In the genomic region with DNA sequence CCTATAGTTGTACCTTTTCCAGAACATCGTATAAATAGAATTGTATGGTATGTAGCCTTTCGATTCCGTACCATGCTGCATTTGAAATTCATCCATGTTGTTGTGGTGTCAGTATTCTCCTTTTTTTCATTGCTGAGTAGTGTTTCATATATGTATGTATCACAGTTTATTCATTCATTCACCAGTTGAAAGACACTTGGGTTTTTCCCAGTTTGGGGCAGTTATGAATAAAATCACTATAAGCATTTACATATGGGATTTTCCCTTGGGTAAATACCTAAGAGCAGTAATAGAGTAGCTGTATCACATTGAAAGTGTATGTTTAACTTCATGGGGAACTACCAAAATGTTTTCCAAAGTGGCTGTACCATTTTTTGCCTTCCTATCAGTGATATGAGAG, we compare ENCODE assay signal across 12 cellular contexts. TPM values are rescaled to one million over a fixed set of nuclear protein-coding genes. Genes with fewer than 3 reads are reported as not detected.
DNase-seq lines count a peak whose midpoint lies in the region; ATAC-seq and TF ChIP-seq lines count a peak whose summit lies in the region.
"Had no signal": no experiment of that assay in that cellular context is flagged by ENCODE, and none has a peak within 500 bp of the region (broad histone marks: within the 10 kb centered on the region; RNA-seq: fewer than 3 reads in every experiment).

No MANE protein-coding gene starts in this region.

- no peak overlapping the region for H3K27ac ChIP-seq in right atrium auricular region
- H3K27ac ChIP-seq: sigmoid colon, SK-N-MC, uterus had no signal

- H3K4me3 ChIP-seq in right atrium auricular region = no peak overlapping the region
- H3K4me3 ChIP-seq: K562, sigmoid colon, SK-N-MC, uterus had no signal

- H3K4me1 ChIP-seq in right atrium auricular region = no peaks in the 10 kb centered on the region
- H3K4me1 ChIP-seq: sigmoid colon, uterus had no signal

- peaks cover 6% of the 10 kb centered on the region for H3K4me1 Mint-ChIP-seq in activated T-helper 17 cell treated with anti-CD3 and anti-CD28 coated beads, Interleukin-2, amount 50 U/mL, for 72 hours
- H3K4me1 Mint-ChIP-seq in glutamatergic neuron (ENCODE audit: low read depth, unreplicated experiment) = no peaks in the 10 kb centered on the region

- H3K27me3 Mint-ChIP-seq in activated T-helper 17 cell treated with anti-CD3 and anti-CD28 coated beads, Interleukin-2, amount 50 U/mL, for 72 hours = no peaks in the 10 kb centered on the region
- no peaks in the 10 kb centered on the region for H3K27me3 Mint-ChIP-seq in glutamatergic neuron (ENCODE audit: unreplicated experiment)

- peak overlapping the region; percentile 5 for H3K27ac Mint-ChIP-seq in activated T-helper 17 cell treated with anti-CD3 and anti-CD28 coated beads, Interleukin-2, amount 50 U/mL, for 72 hours
- H3K27ac Mint-ChIP-seq in glutamatergic neuron (ENCODE audit: unreplicated experiment) = no peak overlapping the region

- H3K9me3 ChIP-seq in right atrium auricular region = no peaks in the 10 kb centered on the region
- H3K9me3 ChIP-seq: sigmoid colon, uterus had no signal

- no peaks in the 10 kb centered on the region for H3K9me3 Mint-ChIP-seq in activated T-helper 17 cell treated with anti-CD3 and anti-CD28 coated beads, Interleukin-2, amount 50 U/mL, for 72 hours
- H3K9me3 Mint-ChIP-seq in glutamatergic neuron (ENCODE audit: unreplicated experiment) = no peaks in the 10 kb centered on the region

- H3K27me3 ChIP-seq in right atrium auricular region = no peaks in the 10 kb centered on the region
- H3K27me3 ChIP-seq: sigmoid colon, uterus had no signal

- DNase-seq in SK-N-DZ (ENCODE audit: low spot score) (no peak), glutamatergic neuron (no peak), right atrium auricular region (ENCODE audit: low spot score) (no peak)
- DNase-seq: NCI-H526, sigmoid colon, uterus had no signal

- TF ChIP-seq CTCF in glutamatergic neuron (IDR thresholded peaks at IDR 0.05; ENCODE audit: partially characterized antibody, unreplicated experiment) = no peak
- no peak for TF ChIP-seq CTCF in right atrium auricular region (IDR thresholded peaks at IDR 0.05)

- no peaks in the 10 kb centered on the region for H3K36me3 ChIP-seq in right atrium auricular region

- H3K36me3 Mint-ChIP-seq in activated T-helper 17 cell treated with anti-CD3 and anti-CD28 coated beads, Interleukin-2, amount 50 U/mL, for 72 hours (ENCODE audit: low read depth) = no peaks in the 10 kb centered on the region
- no peaks in the 10 kb centered on the region for H3K36me3 Mint-ChIP-seq in glutamatergic neuron (ENCODE audit: unreplicated experiment)

- ATAC-seq in GM18868 (IDR thresholded peaks at IDR 0.05; ENCODE audit: unreplicated experiment) = peak; percentile 99
- ATAC-seq in GM21367 (IDR thresholded peaks at IDR 0.05; ENCODE audit: unreplicated experiment) = peak; percentile 85
- peak; percentile 93 for ATAC-seq in HG02981 (IDR thresholded peaks at IDR 0.05; ENCODE audit: unreplicated experiment)
- peak; percentile 99 for ATAC-seq in activated T-helper 17 cell treated with anti-CD3 and anti-CD28 coated beads, Interleukin-2, amount 50 U/mL, for 72 hours (replicated peaks)
- ATAC-seq: K562 had no signal

- H3K4me3 Mint-ChIP-seq in activated T-helper 17 cell treated with anti-CD3 and anti-CD28 coated beads, Interleukin-2, amount 50 U/mL, for 72 hours = no peak overlapping the region
- H3K4me3 Mint-ChIP-seq in glutamatergic neuron (ENCODE audit: unreplicated experiment) = no peak overlapping the region

RNA-seq across cellular contexts. Expression of gene FKTN, which starts 16.1 kb away (rescaled TPM):
- total RNA-seq in activated T-helper 17 cell treated with anti-CD3 and anti-CD28 coated beads, Interleukin-2, amount 50 U/mL, for 72 hours = 10 to 100 TPM in 1 of 2 donors, 1 to 10 TPM in 1; 5.5 to 12.2 TPM
- polyA plus RNA-seq in SK-N-DZ (2014; cell fraction: cytosol; rRNA removed) = 12.5 and 46.2 TPM in 2 replicates
- 11.4 and 16.6 TPM in 2 replicates for polyA plus RNA-seq in SK-N-DZ (2014; cell fraction: nucleus; rRNA removed)
- total RNA-seq in glutamatergic neuron (ENCODE audit: unreplicated experiment) = 20.9 TPM
- total RNA-seq in right atrium auricular region = 1 to 10 TPM; 4.9 to 6.9 TPM
